ENCODE assay signal across 8 cellular contexts in the genomic region with DNA sequence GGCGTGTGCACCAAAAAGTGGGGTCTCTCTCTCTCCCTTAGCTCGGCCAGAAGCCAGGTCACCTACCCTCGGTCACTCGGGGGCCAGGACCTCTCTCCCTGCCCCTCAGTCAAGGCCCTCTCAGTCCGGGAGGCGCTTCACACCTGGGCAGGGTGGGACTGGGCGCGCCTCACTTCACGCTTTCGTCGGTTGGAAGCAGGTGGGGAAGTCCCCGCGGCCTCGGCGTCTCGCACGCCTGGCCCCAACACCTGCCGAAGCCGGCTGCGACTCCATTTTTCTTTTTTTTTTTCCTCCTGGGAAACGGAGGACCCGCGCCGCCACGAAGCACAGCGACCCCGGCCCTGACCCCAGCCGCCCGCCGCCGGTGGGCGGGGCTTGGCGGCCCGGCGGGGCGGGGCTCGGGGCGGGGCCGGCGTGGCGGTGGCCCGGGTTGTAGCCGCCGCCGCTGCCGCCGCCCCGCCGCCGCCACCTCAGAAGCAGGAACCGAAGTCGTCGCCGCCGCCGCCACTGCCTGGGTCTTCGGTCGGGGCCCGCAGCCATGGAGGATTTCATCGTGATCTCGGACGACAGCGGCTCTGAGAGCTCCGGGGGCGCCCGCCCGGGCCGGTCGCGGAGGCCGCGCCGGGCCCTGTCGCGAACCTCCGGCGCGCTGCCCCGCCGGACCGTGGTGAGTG. TPM values are rescaled to one million over a fixed set of nuclear protein-coding genes. Genes with fewer than 3 reads are reported as not detected.
DNase-seq lines count a peak whose midpoint lies in the region; ATAC-seq and TF ChIP-seq lines count a peak whose summit lies in the region.
"Not testable (repeated sequence)": the region's sequence is repeated elsewhere in the genome, so short reads cannot be mapped to it uniquely, and the experiment has no call there.

A gene (plus strand): TSS at position 454 of the 674 bp plus-strand sequence. CDS start 85 bp downstream, at position 539.

- not testable (repeated sequence) for TF ChIP-seq CTCF in LNCaP clone FGC (IDR thresholded peaks at IDR 0.05; ENCODE audit: control insufficient read depth, extremely low read depth, insufficient read depth); body of pancreas (IDR thresholded peaks at IDR 0.05); retinal pigment epithelial cell (conservative IDR thresholded peaks at IDR 0.05; ENCODE audit: low read depth, low read length)

- ATAC-seq in GM18502 (IDR thresholded peaks at IDR 0.05; ENCODE audit: poor library complexity, unreplicated experiment) (peak; percentile 79), HG02571 (IDR thresholded peaks at IDR 0.05; ENCODE audit: unreplicated experiment) (peak; percentile 83), body of pancreas (peak; percentile 83)

- intact Hi-C loops in body of pancreas (cut with DNase I): not testable (repeated sequence)

- not testable (repeated sequence) for H3K9me3 ChIP-seq in body of pancreas

- H3K27ac ChIP-seq in body of pancreas: peak within 1 kb of the TSS in 1 of 4 donors; percentile 12
- H3K27ac ChIP-seq in urinary bladder (ENCODE audit: low read depth): not testable (repeated sequence)

- H3K27me3 ChIP-seq in body of pancreas: not testable (repeated sequence)

- not testable (repeated sequence) for H3K36me3 ChIP-seq in body of pancreas (replicated peaks in 1 of 2; ENCODE audit: insufficient read depth in 1 of 2, low read depth in 2 of 2); urinary bladder (ENCODE audit: insufficient read depth)

- 6 to 7% methylated on average over 36 to 46 of the region's 81 CpGs for WGBS in body of pancreas, 2 donors
- WGBS in urinary bladder: 5% methylated on average over 68 of the region's 81 CpGs

- H3K4me3 ChIP-seq in LNCaP clone FGC (ENCODE audit: low read depth, low read length) (peak within 1 kb of the TSS; percentile 40), retinal pigment epithelial cell (ENCODE audit: low read length) (peak within 1 kb of the TSS; percentile 21), urinary bladder (ENCODE audit: low read depth, low read length) (peak within 1 kb of the TSS; percentile 46)
- not testable (repeated sequence) for H3K4me3 ChIP-seq in body of pancreas

- not testable (repeated sequence) for DNase-seq in LNCaP clone FGC (ENCODE audit: low read depth); retinal pigment epithelial cell (ENCODE audit: low read depth)
- DNase-seq in activated CD4-positive, CD25-positive, alpha-beta regulatory T cell treated with anti-CD3 and anti-CD28 coated beads, Interleukin-2, amount 50 U/mL, for 16 hours (ENCODE audit: low read depth, low spot score): peak; percentile 3
- peak; percentile 17 to 66 (median 42) for DNase-seq in body of pancreas
- peak; percentile 45 for DNase-seq in hepatic stellate cell (ENCODE audit: low spot score)

- not testable (repeated sequence) for H3K4me1 ChIP-seq in body of pancreas; urinary bladder (ENCODE audit: insufficient read depth)

- not testable (repeated sequence) for TF ChIP-seq POLR2A in body of pancreas (IDR thresholded peaks at IDR 0.05)

RNA-seq across cellular contexts. Expression of the gene that starts here (rescaled TPM):
- total RNA-seq in body of pancreas: 10 to 100 TPM; 10.4 to 21.8 TPM
- 13.5 TPM for total RNA-seq in urinary bladder
- 11.7 TPM for polyA plus RNA-seq in urinary bladder
